1 cellular context compared by ENCODE assay signal in the genomic region with DNA sequence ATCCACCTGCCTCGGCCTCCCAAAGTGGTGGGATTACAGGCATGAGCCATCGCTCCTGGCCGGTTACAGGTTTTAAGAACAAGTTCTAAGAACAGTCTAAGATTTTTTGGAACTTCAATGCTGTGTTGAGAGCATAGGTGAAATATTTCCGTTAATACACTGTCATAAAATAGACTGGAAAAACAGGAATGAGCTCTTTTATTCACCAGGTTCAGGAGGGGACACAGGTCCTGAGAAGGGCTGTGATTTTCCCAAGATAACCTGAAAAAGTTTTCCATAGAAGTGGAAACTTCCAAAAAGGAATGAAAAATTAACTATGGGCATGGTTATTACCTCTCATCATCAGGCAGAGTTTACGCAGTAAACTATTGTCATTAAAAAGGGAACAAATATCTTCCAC.
TF ChIP-seq lines count a peak whose summit lies in the region.

No MANE protein-coding gene starts in this region.

TF ChIP-seq in SK-N-SH, 30 proteins besides CTCF, POLR2A, EP300 and RAD21:
- TF ChIP-seq YY1 (IDR thresholded peaks at IDR 0.05; ENCODE audit: low read depth), result no peak
- TF ChIP-seq MEF2A (IDR thresholded peaks at IDR 0.05; ENCODE audit: borderline replicate concordance, low read depth), result no peak
- no peak for TF ChIP-seq SIN3A (IDR thresholded peaks at IDR 0.05; ENCODE audit: borderline replicate concordance, low read depth, low read length)
- TF ChIP-seq NFIC (IDR thresholded peaks at IDR 0.05; ENCODE audit: borderline replicate concordance), result no peak
- TF ChIP-seq TCF12 (IDR thresholded peaks at IDR 0.05), result no peak
- TF ChIP-seq RXRA (IDR thresholded peaks at IDR 0.05; ENCODE audit: borderline replicate concordance, low read depth), result no peak
- TF ChIP-seq CHD2 (IDR thresholded peaks at IDR 0.05; ENCODE audit: low read length, partially characterized antibody), result no peak
TF ChIP-seq in SK-N-SH: peak in this region for 0.
